In the genomic region with DNA sequence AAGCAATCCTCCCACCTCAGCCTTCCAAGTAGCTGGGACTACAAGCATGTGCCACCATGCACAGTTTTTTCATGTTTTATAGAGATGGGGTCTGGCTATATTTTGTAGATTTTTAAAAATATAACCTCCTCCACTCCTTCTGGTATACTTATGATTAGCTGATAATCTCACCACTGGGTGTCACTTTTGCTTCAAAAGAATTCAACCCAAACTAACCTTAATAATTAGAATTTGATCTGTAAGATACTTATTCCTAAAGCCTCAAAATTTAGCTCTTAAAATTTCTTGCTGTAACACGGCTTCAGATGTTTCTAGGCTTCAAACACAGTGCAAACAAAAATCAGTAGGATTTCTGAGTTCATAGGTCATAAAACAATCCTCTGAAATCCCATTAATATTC, we compare ENCODE assay signal across 13 cellular contexts.
A peak's percentile ranks its signal among the peaks of the same experiment; 100 is the strongest.
DNase-seq lines count a peak whose midpoint lies in the region; ATAC-seq, FAIRE-seq and TF ChIP-seq lines count a peak whose summit lies in the region.
"Had no signal": no experiment of that assay in that cellular context is flagged by ENCODE, and none has a peak within 500 bp of the region (broad histone marks: within the 10 kb centered on the region; RNA-seq: fewer than 3 reads in every experiment).

No MANE protein-coding gene starts in this region.

- BruUV-seq in A673 (replicated peaks; lab: Mats Ljungman, UMichigan), result no TSS peak

- in situ Hi-C loops in SK-MEL-5 (cut with HindIII; ENCODE audit: low pct_unique_long_range_greater_than_20kb, low sequenced_read_pairs), result no loop called here

- TF ChIP-seq CTCF in A673 (conservative IDR thresholded peaks at IDR 0.05; ENCODE audit: low read depth, low read length), result peak; percentile 33; the same call in 1 of the 2 replicates
- peak; percentile 26 for TF ChIP-seq CTCF in foreskin keratinocyte (conservative IDR thresholded peaks at IDR 0.05)
- TF ChIP-seq CTCF in suprapubic skin (IDR thresholded peaks at IDR 0.05), result no peak

- H3K4me3 ChIP-seq in A673 (ENCODE audit: low read depth, low read length, poor library complexity, severe bottlenecking) (no peak overlapping the region), suprapubic skin (no peak overlapping the region)
- H3K4me3 ChIP-seq: stomach had no signal

- peak; percentile 14 for FAIRE-seq in GM19239 (lab: Jason Lieb, UNC)

- H3K4me1 ChIP-seq in A673 (ENCODE audit: insufficient read depth, low read length, poor library complexity, severe bottlenecking), result no peaks in the 10 kb centered on the region
- H3K4me1 ChIP-seq in foreskin keratinocyte, result no peaks in the 10 kb centered on the region
- no peaks in the 10 kb centered on the region for H3K4me1 ChIP-seq in suprapubic skin
- H3K4me1 ChIP-seq: stomach had no signal

- H3K27me3 ChIP-seq in A673 (replicated peaks; ENCODE audit: insufficient read depth, low read depth, low read length, poor library complexity) (no peaks in the 10 kb centered on the region), foreskin keratinocyte (no peaks in the 10 kb centered on the region), suprapubic skin (no peaks in the 10 kb centered on the region)
- H3K27me3 ChIP-seq: stomach had no signal

- no peak for TF ChIP-seq EP300 in suprapubic skin (IDR thresholded peaks at IDR 0.05)

- CTCF ChIA-PET in A673 (lab: Charles Lee), result interaction anchor here (0.6 kb wide), 1 partner anchor 204 kb away, joined by 4 read pairs; no protein-coding TSS in a partner anchor

- no peaks in the 10 kb centered on the region for H3K9me3 ChIP-seq in A673 (ENCODE audit: low read depth, low read length, poor library complexity, severe bottlenecking)
- H3K9me3 ChIP-seq in suprapubic skin, result no peaks in the 10 kb centered on the region
- H3K9me3 ChIP-seq: stomach had no signal

- DNase-seq in A673 (ENCODE audit: low spot score), result no peak
- no peak for DNase-seq in GM19239 (ENCODE audit: insufficient read length, low spot score)
- DNase-seq in SK-MEL-5 (ENCODE audit: low read depth, low spot score), result peak; percentile 17
- DNase-seq in foreskin keratinocyte, result no peak
- DNase-seq in suprapubic skin (ENCODE audit: low spot score in 2 of 2), result no peak
- no peak for DNase-seq in KG1 (lab: John Stamatoyannopoulos, UW)
- DNase-seq in HK-2 (ENCODE audit: unreplicated experiment), result no peak
- DNase-seq: activated CD8-positive, alpha-beta memory T cell treated with anti-CD3 and anti-CD28 coated beads, Interleukin-2, amount 50 U/mL, for 4 hours; activated naive CD4-positive, alpha-beta T cell treated with anti-CD3 and anti-CD28 coated beads, Interleukin-2, amount 50 U/mL, for 16 hours; effector memory CD4-positive, alpha-beta T cell; NCI-H226; stomach had no signal

- WGBS in suprapubic skin, result 96% methylated on average over 1 of the region's 1 CpG

- no peak for TF ChIP-seq POLR2A in suprapubic skin (IDR thresholded peaks at IDR 0.05)

- no peak for ATAC-seq in foreskin keratinocyte
- ATAC-seq in HG03095 (IDR thresholded peaks at IDR 0.05; ENCODE audit: unreplicated experiment), result no peak

- H3K27ac ChIP-seq in A673 (ENCODE audit: low read depth, low read length, poor library complexity, severe bottlenecking) (no peak overlapping the region), foreskin keratinocyte (no peak overlapping the region), suprapubic skin (no peak overlapping the region)
- H3K27ac ChIP-seq: stomach had no signal

- POLR2A ChIA-PET in A673 (lab: Charles Lee; ENCODE audit: low non-redundant PET), result interaction anchor here (0.5 kb wide), 1 partner anchor 14 kb away, joined by 3 read pairs; no protein-coding TSS in a partner anchor

- intact Hi-C loops in A673 (cut with micrococcal nuclease; ENCODE audit: unreplicated experiment), result no loop called here

- H3K36me3 ChIP-seq in A673 (ENCODE audit: insufficient read depth, low read length, poor library complexity, severe bottlenecking) (no peaks in the 10 kb centered on the region), suprapubic skin (peaks cover 12% of the 10 kb centered on the region)

Comparison
In these comparisons a context has a peak if more than half of its experiments do, and no peak if none do; other contexts are left out.
1. CTCF ChIP-seq: peak in A673 (single experiment) and foreskin keratinocyte (single experiment); none in suprapubic skin (0 of 2).